ENCODE assay signal across 16 cellular contexts in the genomic region with DNA sequence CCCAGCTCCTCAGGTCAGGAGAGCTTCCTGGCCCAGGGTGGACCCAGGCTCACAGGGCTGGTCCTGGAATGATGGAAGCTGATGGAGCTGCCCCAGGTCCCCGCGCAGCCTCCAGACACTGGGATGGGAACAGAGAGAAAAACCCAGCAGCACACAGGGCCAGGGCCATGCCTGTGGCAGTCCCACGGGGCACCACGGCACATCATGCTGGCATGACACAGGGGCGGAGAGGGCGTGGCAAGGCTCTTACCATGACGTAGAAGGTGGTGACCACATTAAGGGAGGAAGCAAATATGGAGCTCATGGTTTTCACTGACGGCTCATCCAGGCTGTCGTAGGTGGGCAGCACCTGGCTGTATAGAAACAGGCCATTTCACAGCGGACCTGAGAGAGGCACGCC.
"Had no signal": no experiment of that assay in that cellular context is flagged by ENCODE, and none has a peak within 500 bp of the region (broad histone marks: within the 10 kb centered on the region; RNA-seq: fewer than 3 reads in every experiment).

No MANE protein-coding gene starts in this region.

- H3K27ac Mint-ChIP-seq: activated CD4-positive, alpha-beta memory T cell treated with anti-CD3 and anti-CD28 coated beads, Interleukin-2, amount 10 ng/mL, durations not matched to agents 7 days and 5 days; activated naive CD4-positive, alpha-beta T cell treated with anti-CD3 and anti-CD28 coated beads, Interleukin-2, amount 50 U/mL, for 24 hours had no signal

- H3K27me3 ChIP-seq: adrenal gland, colonic mucosa, esophagus squamous epithelium, heart left ventricle, pancreas, suprapubic skin had no signal

- H3K27ac ChIP-seq: adrenal gland, pancreas, suprapubic skin had no signal

- DNase-seq: activated CD4-positive, alpha-beta memory T cell treated with anti-CD3 and anti-CD28 coated beads, Interleukin-2, amount 10 ng/mL, durations not matched to agents 7 days and 5 days; activated CD4-positive, alpha-beta T cell treated with anti-CD3 and anti-CD28 coated beads for 4 hours; activated effector memory CD4-positive, alpha-beta T cell treated with Interleukin-2 at 50 U/mL for 16 hours; activated T-cell treated with anti-CD3 and anti-CD28 coated beads, Interleukin-2, amount 50 U/mL, for 4 hours; esophagus squamous epithelium; foreskin melanocyte; naive B cell; stimulated activated CD4-positive, alpha-beta T cell treated with anti-CD3 and anti-CD28 coated beads, Interleukin-2, amount 100 ng/mL, for 48 hours; stimulated activated naive CD4-positive, alpha-beta T cell; trophoblast cell had no signal

- H3K27me3 Mint-ChIP-seq: activated CD4-positive, alpha-beta memory T cell treated with anti-CD3 and anti-CD28 coated beads, Interleukin-2, amount 10 ng/mL, durations not matched to agents 7 days and 5 days; activated naive CD4-positive, alpha-beta T cell treated with anti-CD3 and anti-CD28 coated beads, Interleukin-2, amount 50 U/mL, for 24 hours; naive B cell had no signal

- H3K4me3 Mint-ChIP-seq: activated CD4-positive, alpha-beta memory T cell treated with anti-CD3 and anti-CD28 coated beads, Interleukin-2, amount 10 ng/mL, durations not matched to agents 7 days and 5 days; activated naive CD4-positive, alpha-beta T cell treated with anti-CD3 and anti-CD28 coated beads, Interleukin-2, amount 50 U/mL, for 24 hours; activated T-cell treated with anti-CD3 and anti-CD28 coated beads, Interleukin-2, amount 50 U/mL, for 4 hours had no signal

- H3K4me1 ChIP-seq: adrenal gland, pancreas had no signal

- H3K4me3 ChIP-seq: adrenal gland, colonic mucosa, pancreas, suprapubic skin had no signal

- H3K9me3 ChIP-seq: adrenal gland, colonic mucosa, esophagus squamous epithelium, heart left ventricle, pancreas, suprapubic skin had no signal

- H3K9me3 Mint-ChIP-seq: activated CD4-positive, alpha-beta memory T cell treated with anti-CD3 and anti-CD28 coated beads, Interleukin-2, amount 10 ng/mL, durations not matched to agents 7 days and 5 days; activated naive CD4-positive, alpha-beta T cell treated with anti-CD3 and anti-CD28 coated beads, Interleukin-2, amount 50 U/mL, for 24 hours; activated T-cell treated with anti-CD3 and anti-CD28 coated beads, Interleukin-2, amount 50 U/mL, for 4 hours; naive B cell had no signal

- ATAC-seq: activated T-cell treated with anti-CD3 and anti-CD28 coated beads, Interleukin-2, amount 50 U/mL, for 4 hours had no signal
